In the genomic region with DNA sequence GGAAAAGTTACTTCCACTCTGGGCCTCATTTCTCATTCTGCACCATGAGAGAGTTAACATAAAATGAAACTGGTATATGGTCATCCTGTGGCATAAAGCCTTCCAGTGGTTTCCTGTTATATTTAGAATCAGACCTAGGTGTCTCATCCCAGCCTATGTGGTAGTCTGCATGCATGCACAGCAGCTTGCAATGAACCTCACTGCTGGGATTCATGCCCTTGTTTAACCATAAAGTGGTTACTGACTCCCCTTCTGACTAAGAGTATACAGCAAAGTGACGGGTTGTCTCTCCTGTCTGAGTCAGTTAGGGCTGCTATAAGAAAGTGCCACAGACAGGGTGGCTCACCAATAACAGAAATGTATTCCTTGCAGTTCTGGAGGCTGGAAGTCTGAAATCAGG, we compare ENCODE assay signal across 12 cellular contexts. TPM values are rescaled to one million over a fixed set of nuclear protein-coding genes. Genes with fewer than 3 reads are reported as not detected.
DNase-seq lines count a peak whose midpoint lies in the region; ATAC-seq, FAIRE-seq and TF ChIP-seq lines count a peak whose summit lies in the region.
"Had no signal": no experiment of that assay in that cellular context is flagged by ENCODE, and none has a peak within 500 bp of the region (broad histone marks: within the 10 kb centered on the region; RNA-seq: fewer than 3 reads in every experiment).

No MANE protein-coding gene starts in this region.

- in situ Hi-C loops in transverse colon (cut with MboI; ENCODE audit: low pct_ligation_motif_present in 1 of 4, low pct_unique_long_range_greater_than_20kb in 1 of 4, low sequenced_read_pairs in 3 of 4): loop anchor here in 3 of 4 donors (10.0 to 25.0 kb wide), 2 partner anchors 535 to 542 kb away; a partner anchor contains a TSS

- peak; percentile 22 for DNase-seq in bronchial epithelial cell (ENCODE audit: low read depth)
- no peak for DNase-seq in uterus
- no peak for DNase-seq in transverse colon
- no peak for DNase-seq in NCI-H510A (lab: John Stamatoyannopoulos, UW)
- no peak for DNase-seq in NCI-H2171 (lab: John Stamatoyannopoulos, UW)
- DNase-seq: activated CD4-positive, CD25-positive, alpha-beta regulatory T cell treated with anti-CD3 and anti-CD28 coated beads, Interleukin-2, amount 50 U/mL, for 72 hours; brain microvascular endothelial cell; left lung; SHP77 had no signal

- TF ChIP-seq POLR2A in uterus (IDR thresholded peaks at IDR 0.05) (no peak), transverse colon (IDR thresholded peaks at IDR 0.05) (no peak)

- no peak overlapping the region for H3K27ac ChIP-seq in uterus
- H3K27ac ChIP-seq in transverse colon: no peak overlapping the region
- H3K27ac ChIP-seq: brain microvascular endothelial cell, left lung had no signal

- H3K27me3 ChIP-seq in bronchial epithelial cell (ENCODE audit: control insufficient read depth, insufficient read depth, low read length) (peaks cover 2% of the 10 kb centered on the region), uterus (no peaks in the 10 kb centered on the region), transverse colon (no peaks in the 10 kb centered on the region)
- H3K27me3 ChIP-seq: brain microvascular endothelial cell, left lung had no signal

- H3K36me3 ChIP-seq in bronchial epithelial cell (ENCODE audit: control insufficient read depth, insufficient read depth, low read length): no peaks in the 10 kb centered on the region
- H3K36me3 ChIP-seq in uterus: no peaks in the 10 kb centered on the region
- no peaks in the 10 kb centered on the region for H3K36me3 ChIP-seq in transverse colon
- H3K36me3 ChIP-seq: brain microvascular endothelial cell, left lung had no signal

- TF ChIP-seq EP300 in transverse colon (IDR thresholded peaks at IDR 0.05; ENCODE audit: low read depth): no peak

- no peaks in the 10 kb centered on the region for H3K9me3 ChIP-seq in uterus
- H3K9me3 ChIP-seq in transverse colon: no peaks in the 10 kb centered on the region
- H3K9me3 ChIP-seq: left lung had no signal

- H3K4me3 ChIP-seq in bronchial epithelial cell (ENCODE audit: low read depth, low read length) (no peak overlapping the region), uterus (no peak overlapping the region), transverse colon (no peak overlapping the region)
- H3K4me3 ChIP-seq: left lung had no signal

- no peak for FAIRE-seq in bronchial epithelial cell (lab: Jason Lieb, UNC)

- TF ChIP-seq CTCF in bronchial epithelial cell (IDR thresholded peaks at IDR 0.05; ENCODE audit: insufficient read depth, low read length, severe bottlenecking): no peak
- TF ChIP-seq CTCF in uterus (IDR thresholded peaks at IDR 0.05): no peak
- no peak for TF ChIP-seq CTCF in transverse colon (IDR thresholded peaks at IDR 0.05)

- intact Hi-C loops in uterus (cut with DNase I; ENCODE audit: low total_unique reads): no loop called here
- intact Hi-C loops in transverse colon (cut with DNase I; ENCODE audit: low total_unique reads): loop anchor here (10.0 kb wide), 1 partner anchor 542 kb away; a partner anchor contains a TSS

- ATAC-seq in GM18499 (IDR thresholded peaks at IDR 0.05; ENCODE audit: insufficient read depth, unreplicated experiment): peak; percentile 44
- ATAC-seq in GM19395 (IDR thresholded peaks at IDR 0.05; ENCODE audit: unreplicated experiment): peak; percentile 66
- peak; percentile 53 for ATAC-seq in HG03565 (IDR thresholded peaks at IDR 0.05; ENCODE audit: unreplicated experiment)
- ATAC-seq: left lung had no signal

- 78% methylated on average over 1 of the region's 1 CpG; no CpG with 5 or more reads in 1 of the 2 donors for WGBS in transverse colon (ENCODE audit: low coverage in 1 of 2), 2 donors

- H3K4me1 ChIP-seq in uterus: no peaks in the 10 kb centered on the region
- peaks cover 0 to 4% (median 0%) of the 10 kb centered on the region in 4 donors for H3K4me1 ChIP-seq in transverse colon

RNA-seq across cellular contexts. Expression of a gene that starts 14.7 kb away (rescaled TPM):
- 1.8 and 4.4 TPM in 2 replicates for total RNA-seq in bronchial epithelial cell
- 10 to 100 TPM in 3 of 4 donors, 1 to 10 TPM in 1; 3.6 to 19.4 (median 14.8) TPM for total RNA-seq in uterus
- total RNA-seq in transverse colon: 10 to 100 TPM; 15.0 to 47.4 (median 31.4) TPM
